In the genomic region with DNA sequence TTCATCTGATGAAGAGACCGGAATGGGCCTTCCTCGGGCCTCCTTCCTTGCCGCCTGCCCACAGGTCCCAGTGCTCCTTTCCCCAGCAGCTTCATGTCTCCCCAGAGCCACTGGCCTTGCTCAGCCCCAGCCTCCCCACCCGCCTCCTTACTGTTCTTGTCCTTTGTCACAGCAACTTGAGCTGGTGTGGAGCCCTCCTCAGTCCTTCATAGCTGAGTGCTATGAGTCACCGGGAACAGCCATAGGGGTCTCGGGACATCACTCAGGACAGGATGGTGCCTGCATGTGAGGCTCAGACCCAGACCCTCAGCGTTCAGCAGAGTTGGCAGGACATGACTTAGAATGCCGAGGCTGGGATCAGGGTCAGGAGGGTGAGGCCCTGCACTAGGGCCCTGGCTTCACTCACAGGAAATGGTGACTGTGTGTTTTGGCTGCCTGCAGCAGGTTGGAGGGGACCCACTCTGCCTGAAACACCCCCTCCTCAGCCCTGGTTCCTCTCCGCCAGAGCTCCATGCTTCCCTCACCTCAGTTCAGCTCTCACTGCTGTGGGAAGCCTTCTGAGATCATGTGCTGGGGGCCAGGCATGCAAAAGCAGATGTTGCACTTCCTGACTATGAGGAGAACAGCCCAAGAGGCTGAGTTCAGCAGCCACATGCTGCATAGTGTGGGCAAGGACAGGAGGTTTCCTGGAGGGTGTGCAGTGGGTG, we compare ENCODE assay signal across 11 cellular contexts. TPM values are rescaled to one million over a fixed set of nuclear protein-coding genes. Genes with fewer than 3 reads are reported as not detected.
DNase-seq lines count a peak whose midpoint lies in the region; ATAC-seq and TF ChIP-seq lines count a peak whose summit lies in the region.
"Had no signal": no experiment of that assay in that cellular context is flagged by ENCODE, and none has a peak within 500 bp of the region (broad histone marks: within the 10 kb centered on the region; RNA-seq: fewer than 3 reads in every experiment).

No MANE protein-coding gene starts in this region.

- no peak overlapping the region for H3K4me3 Mint-ChIP-seq in activated CD8-positive, alpha-beta T cell treated with anti-CD3 and anti-CD28 coated beads for 36 hours
- no peak overlapping the region for H3K4me3 Mint-ChIP-seq in activated CD4-positive, alpha-beta T cell treated with anti-CD3 and anti-CD28 coated beads for 36 hours
- H3K4me3 Mint-ChIP-seq in activated CD4-positive, alpha-beta memory T cell treated with anti-CD3 and anti-CD28 coated beads for 36 hours: no peak overlapping the region

- H3K9me3 Mint-ChIP-seq in activated CD8-positive, alpha-beta T cell treated with anti-CD3 and anti-CD28 coated beads for 36 hours: no peaks in the 10 kb centered on the region
- no peaks in the 10 kb centered on the region for H3K9me3 Mint-ChIP-seq in activated CD4-positive, alpha-beta T cell treated with anti-CD3 and anti-CD28 coated beads for 36 hours (ENCODE audit: low read depth)
- H3K9me3 Mint-ChIP-seq in activated CD4-positive, alpha-beta memory T cell treated with anti-CD3 and anti-CD28 coated beads for 36 hours: no peaks in the 10 kb centered on the region

- DNase-seq in CD1c-positive myeloid dendritic cell (ENCODE audit: extremely low spot score) (peak; percentile 59), lung microvascular endothelial cell (ENCODE audit: low read depth in 2 of 2) (peak; percentile 52 to 57)
- no peak for DNase-seq in activated CD8-positive, alpha-beta T cell treated with anti-CD3 and anti-CD28 coated beads for 36 hours
- DNase-seq in stimulated activated CD4-positive, alpha-beta T cell treated with anti-CD3 and anti-CD28 coated beads, Interleukin-2, amount 100 ng/mL, for 24 hours: no peak
- no peak for DNase-seq in activated CD4-positive, alpha-beta T cell treated with anti-CD3 and anti-CD28 coated beads for 36 hours
- no peak for DNase-seq in activated CD4-positive, alpha-beta memory T cell treated with anti-CD3 and anti-CD28 coated beads for 36 hours

- ATAC-seq in GM21825 (IDR thresholded peaks at IDR 0.05; ENCODE audit: unreplicated experiment) (peak; percentile 66), HG03196 (IDR thresholded peaks at IDR 0.05; ENCODE audit: unreplicated experiment) (no peak)
- peak; percentile 49 for ATAC-seq in activated CD8-positive, alpha-beta T cell treated with anti-CD3 and anti-CD28 coated beads for 36 hours
- no peak for ATAC-seq in activated CD4-positive, alpha-beta T cell treated with anti-CD3 and anti-CD28 coated beads for 36 hours

- POLR2A ChIA-PET in activated CD8-positive, alpha-beta T cell treated with anti-CD3 and anti-CD28 coated beads for 36 hours (lab: Charles Lee): no interaction called here
- POLR2A ChIA-PET in activated CD4-positive, alpha-beta T cell treated with anti-CD3 and anti-CD28 coated beads for 36 hours (lab: Charles Lee): no interaction called here
- POLR2A ChIA-PET in activated CD4-positive, alpha-beta memory T cell treated with anti-CD3 and anti-CD28 coated beads for 36 hours (lab: Charles Lee): no interaction called here

- CTCF ChIA-PET in activated CD8-positive, alpha-beta T cell treated with anti-CD3 and anti-CD28 coated beads for 36 hours (lab: Charles Lee): interaction anchor here (0.7 to 2.3 kb wide), 9 partner anchors 11 to 570 kb away, joined by 3 to 26 read pairs (median 5); no protein-coding TSS in a partner anchor
- CTCF ChIA-PET in activated CD4-positive, alpha-beta T cell treated with anti-CD3 and anti-CD28 coated beads for 36 hours (lab: Charles Lee): interaction anchor here (0.8 to 2.2 kb wide), 7 partner anchors 9 to 455 kb away, joined by 3 to 8 read pairs (median 4); no protein-coding TSS in a partner anchor
- CTCF ChIA-PET in activated CD4-positive, alpha-beta memory T cell treated with anti-CD3 and anti-CD28 coated beads for 36 hours (lab: Charles Lee): interaction anchor here (0.6 to 2.9 kb wide), 10 partner anchors 16 to 773 kb away, joined by 3 to 23 read pairs (median 4); no protein-coding TSS in a partner anchor

- H3K27me3 Mint-ChIP-seq in activated CD8-positive, alpha-beta T cell treated with anti-CD3 and anti-CD28 coated beads for 36 hours: no peaks in the 10 kb centered on the region
- H3K27me3 Mint-ChIP-seq in activated CD4-positive, alpha-beta T cell treated with anti-CD3 and anti-CD28 coated beads for 36 hours: no peaks in the 10 kb centered on the region
- no peaks in the 10 kb centered on the region for H3K27me3 Mint-ChIP-seq in activated CD4-positive, alpha-beta memory T cell treated with anti-CD3 and anti-CD28 coated beads for 36 hours

- H3K36me3 Mint-ChIP-seq in activated CD8-positive, alpha-beta T cell treated with anti-CD3 and anti-CD28 coated beads for 36 hours (ENCODE audit: low read depth): peaks cover 28% of the 10 kb centered on the region
- peaks cover 23% of the 10 kb centered on the region for H3K36me3 Mint-ChIP-seq in activated CD4-positive, alpha-beta T cell treated with anti-CD3 and anti-CD28 coated beads for 36 hours (ENCODE audit: low read depth)
- H3K36me3 Mint-ChIP-seq in activated CD4-positive, alpha-beta memory T cell treated with anti-CD3 and anti-CD28 coated beads for 36 hours: peaks cover 22% of the 10 kb centered on the region

- intact Hi-C loops in activated CD8-positive, alpha-beta T cell treated with anti-CD3 and anti-CD28 coated beads for 36 hours (cut with micrococcal nuclease): loop anchor here (10.0 kb wide), 1 partner anchor 320 kb away; no protein-coding TSS in a partner anchor
- intact Hi-C loops in activated CD4-positive, alpha-beta T cell treated with anti-CD3 and anti-CD28 coated beads for 36 hours (cut with DNase I, micrococcal nuclease): no loop called here
- intact Hi-C loops in activated CD4-positive, alpha-beta memory T cell treated with anti-CD3 and anti-CD28 coated beads for 36 hours (cut with micrococcal nuclease): loop anchor here (5.0 to 10.0 kb wide), 2 partner anchors 327 to 440 kb away; a partner anchor contains a TSS

- peak overlapping the region; percentile 49 for H3K27ac Mint-ChIP-seq in activated CD8-positive, alpha-beta T cell treated with anti-CD3 and anti-CD28 coated beads for 36 hours
- no peak overlapping the region for H3K27ac Mint-ChIP-seq in activated CD4-positive, alpha-beta T cell treated with anti-CD3 and anti-CD28 coated beads for 36 hours
- H3K27ac Mint-ChIP-seq in activated CD4-positive, alpha-beta memory T cell treated with anti-CD3 and anti-CD28 coated beads for 36 hours: no peak overlapping the region

- peaks cover 8% of the 10 kb centered on the region for H3K4me1 Mint-ChIP-seq in activated CD8-positive, alpha-beta T cell treated with anti-CD3 and anti-CD28 coated beads for 36 hours (ENCODE audit: low read depth)
- H3K4me1 Mint-ChIP-seq in activated CD4-positive, alpha-beta T cell treated with anti-CD3 and anti-CD28 coated beads for 36 hours: no peaks in the 10 kb centered on the region
- H3K4me1 Mint-ChIP-seq in activated CD4-positive, alpha-beta memory T cell treated with anti-CD3 and anti-CD28 coated beads for 36 hours (ENCODE audit: low read depth): no peaks in the 10 kb centered on the region

- no peak for TF ChIP-seq CTCF in activated CD8-positive, alpha-beta T cell treated with anti-CD3 and anti-CD28 coated beads for 36 hours (IDR thresholded peaks at IDR 0.05)

RNA-seq across cellular contexts. Expression of a gene that starts 40.7 kb away (rescaled TPM):
- total RNA-seq in activated CD8-positive, alpha-beta T cell treated with anti-CD3 and anti-CD28 coated beads for 36 hours: not detected
- total RNA-seq in lung microvascular endothelial cell: not detected in 2 replicates
- total RNA-seq in activated CD4-positive, alpha-beta T cell treated with anti-CD3 and anti-CD28 coated beads for 36 hours: not detected
- total RNA-seq in activated CD4-positive, alpha-beta memory T cell treated with anti-CD3 and anti-CD28 coated beads for 36 hours: not detected
- total RNA-seq: HT1080; pulmonary artery endothelial cell; T-helper 2 cell treated with Interferon-gamma antibody and Interleukin-4, amounts not matched to agents 100 ng/mL and 5 ng/mL, for 36 hours had no signal

Comparison
In these comparisons a context has a peak if more than half of its experiments do, and no peak if none do; other contexts are left out.
1. DNase-seq: peak in CD1c-positive myeloid dendritic cell (single experiment) and lung microvascular endothelial cell (2 of 2); none in activated CD8-positive, alpha-beta T cell treated with anti-CD3 and anti-CD28 coated beads for 36 hours (single experiment), stimulated activated CD4-positive, alpha-beta T cell treated with anti-CD3 and anti-CD28 coated beads, Interleukin-2, amount 100 ng/mL, for 24 hours (0 of 2), activated CD4-positive, alpha-beta T cell treated with anti-CD3 and anti-CD28 coated beads for 36 hours (single experiment) and activated CD4-positive, alpha-beta memory T cell treated with anti-CD3 and anti-CD28 coated beads for 36 hours (single experiment).
2. ATAC-seq: peak in GM21825 (single experiment) and activated CD8-positive, alpha-beta T cell treated with anti-CD3 and anti-CD28 coated beads for 36 hours (single experiment); none in HG03196 (single experiment) and activated CD4-positive, alpha-beta T cell treated with anti-CD3 and anti-CD28 coated beads for 36 hours (single experiment).
3. intact Hi-C loops: an anchor here in activated CD8-positive, alpha-beta T cell treated with anti-CD3 and anti-CD28 coated beads for 36 hours (10.0 kb wide) and activated CD4-positive, alpha-beta memory T cell treated with anti-CD3 and anti-CD28 coated beads for 36 hours (5.0 to 10.0 kb wide); none called in activated CD4-positive, alpha-beta T cell treated with anti-CD3 and anti-CD28 coated beads for 36 hours.